ENCODE assay signal across 14 cellular contexts in the genomic region with DNA sequence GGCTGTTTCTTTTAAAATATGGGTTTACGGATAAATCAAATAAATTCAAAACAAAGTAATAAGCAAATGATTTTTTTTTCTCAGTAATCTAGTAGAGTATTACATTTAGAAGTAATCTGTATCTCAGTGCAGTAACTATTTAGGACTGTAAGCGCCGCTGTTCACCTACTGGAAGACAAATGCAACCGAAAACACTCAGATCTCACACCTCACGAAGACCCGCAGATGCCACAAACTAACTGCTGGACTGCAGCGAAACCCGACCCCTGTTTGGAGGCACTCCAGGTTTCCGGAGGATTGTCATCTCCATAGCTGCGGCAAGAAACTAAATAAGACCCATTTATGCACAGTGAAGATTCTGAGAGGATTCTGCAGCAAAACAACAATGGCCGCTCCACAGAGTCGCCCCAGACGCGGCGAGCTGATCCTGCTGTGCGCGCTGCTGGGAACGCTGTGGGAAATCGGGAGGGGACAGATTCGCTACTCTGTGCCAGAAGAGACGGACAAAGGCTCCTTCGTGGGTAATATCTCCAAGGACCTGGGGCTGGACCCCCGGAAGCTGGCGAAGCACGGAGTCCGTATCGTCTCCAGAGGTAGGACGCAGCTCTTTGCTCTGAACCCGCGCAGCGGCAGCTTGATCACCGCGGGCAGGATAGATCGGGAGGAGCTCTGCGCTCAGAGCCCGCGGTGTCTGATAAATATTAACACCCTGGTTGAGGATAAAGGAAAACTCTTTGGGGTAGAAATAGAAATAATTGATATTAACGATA. TPM values are rescaled to one million over a fixed set of nuclear protein-coding genes. Genes with fewer than 3 reads are reported as not detected.
DNase-seq lines count a peak whose midpoint lies in the region; ATAC-seq and TF ChIP-seq lines count a peak whose summit lies in the region.
"Had no signal": no experiment of that assay in that cellular context is flagged by ENCODE, and none has a peak within 500 bp of the region (broad histone marks: within the 10 kb centered on the region; RNA-seq: fewer than 3 reads in every experiment).

A gene (plus strand): TSS at position 205 of the 770 bp plus-strand sequence. CDS start 181 bp downstream, at position 386.

- no peak within 1 kb of the TSS for H4K5ac ChIP-seq in IMR-90 (ENCODE audit: low read depth, low read length)

- H3K4me1 ChIP-seq in IMR-90 (ENCODE audit: control insufficient read depth, insufficient read depth, low read length): peaks cover 1% of the 10 kb centered on the region; the same call in 1 of the 2 replicates
- H3K4me1 ChIP-seq in rectal smooth muscle tissue (ENCODE audit: control insufficient read depth, insufficient read depth, low read length): no peaks in the 10 kb centered on the region
- H3K4me1 ChIP-seq in Caco-2: no peaks in the 10 kb centered on the region
- H3K4me1 ChIP-seq: testis had no signal

- CTCF ChIA-PET in IMR-90 (lab: Yijun Ruan, JAX): no interaction called here
- CTCF ChIA-PET in GM10248 (lab: Yijun Ruan, JAX): interaction anchor here (0.7 to 1.6 kb wide), 4 partner anchors 73 to 574 kb away, joined by 3 to 4 read pairs (median 3); no protein-coding TSS in a partner anchor
- CTCF ChIA-PET in Caco-2 (lab: Charles Lee): no interaction called here

- H3K56ac ChIP-seq in IMR-90 (ENCODE audit: extremely low read depth, insufficient read depth, low read length): no peak within 1 kb of the TSS

- peak within 1 kb of the TSS; percentile 28 for H2AK9ac ChIP-seq in IMR-90 (replicated peaks; ENCODE audit: low read depth, low read length, poor library complexity)

- H3K9ac ChIP-seq in IMR-90 (ENCODE audit: low read depth, low read length) (no peak within 1 kb of the TSS), rectal smooth muscle tissue (ENCODE audit: low read length) (no peak within 1 kb of the TSS)

- BruUV-seq in IMR-90 (replicated peaks; lab: Mats Ljungman, UMichigan): no TSS peak
- BruUV-seq in Caco-2 (replicated peaks; lab: Mats Ljungman, UMichigan): no TSS peak

- in situ Hi-C loops in IMR-90 (cut with MboI; ENCODE audit: low sequenced_read_pairs): no loop called here

- H3K4me2 ChIP-seq in IMR-90 (ENCODE audit: low read depth, low read length): no peak within 1 kb of the TSS; the same call in 1 of the 2 replicates
- H3K4me2 ChIP-seq: hepatocyte had no signal

- no peak for TF ChIP-seq POLR2A in IMR-90 (IDR thresholded peaks at IDR 0.05; ENCODE audit: low read depth, low read length)

- H2AFZ ChIP-seq in IMR-90 (replicated peaks; ENCODE audit: low read length, poor library complexity): peak within 1 kb of the TSS; percentile 67
- H2AFZ ChIP-seq: hepatocyte had no signal

- no peaks in the 10 kb centered on the region for H3K9me1 ChIP-seq in IMR-90 (ENCODE audit: insufficient read depth, low read length)

- H3K23ac ChIP-seq in IMR-90 (ENCODE audit: low read depth, low read length): no peak within 1 kb of the TSS

- H3K4me3 ChIP-seq in IMR-90 (ENCODE audit: insufficient read depth, low read depth, low read length) (no peak within 1 kb of the TSS; the same call in 1 of the 2 replicates), rectal smooth muscle tissue (ENCODE audit: low read length) (peak within 1 kb of the TSS; percentile 29), Caco-2 (ENCODE audit: low read depth, low read length) (no peak within 1 kb of the TSS)
- H3K4me3 ChIP-seq: hepatocyte had no signal

- peaks cover 40% of the 10 kb centered on the region for H3K9me3 Mint-ChIP-seq in chondrocyte (ENCODE audit: low read depth)
- H3K9me3 Mint-ChIP-seq in Caco-2 (ENCODE audit: unreplicated experiment): peaks cover 19% of the 10 kb centered on the region

- H3K79me1 ChIP-seq in IMR-90 (ENCODE audit: low read depth in 1 of 2, low read length in 2 of 2): peaks cover 7% of the 10 kb centered on the region in 2 experiments; a peak in 3 of 4 replicates

- no peaks in the 10 kb centered on the region for H4K20me1 ChIP-seq in IMR-90 (ENCODE audit: insufficient read depth, low read length)

- 33% methylated on average over 9 of the region's 38 CpGs; no CpG with 5 or more reads in 1 of the 2 experiments for WGBS in IMR-90 (ENCODE audit: extremely low coverage in 2 of 2, insufficient read length in 1 of 2), 2 experiments

- H3K36me3 ChIP-seq in IMR-90 (ENCODE audit: control insufficient read depth, insufficient read depth, low read length) (peaks cover 24% of the 10 kb centered on the region), rectal smooth muscle tissue (ENCODE audit: control insufficient read depth, insufficient read depth, low read length) (no peaks in the 10 kb centered on the region), Caco-2 (ENCODE audit: control insufficient read depth, insufficient read depth, low read length) (no peaks in the 10 kb centered on the region)

- peak; percentile 30; the same call in 1 of the 2 replicates for TF ChIP-seq RAD21 in IMR-90 (IDR thresholded peaks at IDR 0.05; ENCODE audit: low read length)

- no peak within 1 kb of the TSS for H2BK20ac ChIP-seq in IMR-90 (ENCODE audit: low read depth, low read length)

- no peaks in the 10 kb centered on the region for H3K27me3 ChIP-seq in IMR-90 (ENCODE audit: control insufficient read depth, insufficient read depth, low read length)
- H3K27me3 ChIP-seq in rectal smooth muscle tissue (ENCODE audit: control insufficient read depth, insufficient read depth, low read length): no peaks in the 10 kb centered on the region
- H3K27me3 ChIP-seq in Caco-2 (replicated peaks; ENCODE audit: control insufficient read depth, insufficient read depth, low read length): no peaks in the 10 kb centered on the region
- H3K27me3 ChIP-seq: hepatocyte, testis had no signal

- no peak within 1 kb of the TSS for H2AK5ac ChIP-seq in IMR-90 (ENCODE audit: low read depth, low read length)

- H4K91ac ChIP-seq in IMR-90 (ENCODE audit: insufficient read depth, low read depth, low read length): no peak within 1 kb of the TSS

- H4K8ac ChIP-seq in IMR-90 (ENCODE audit: low read depth in 2 of 2, low read length in 2 of 2): no peak within 1 kb of the TSS

- H3K18ac ChIP-seq in IMR-90 (ENCODE audit: low read depth, low read length): no peak within 1 kb of the TSS

- no peak within 1 kb of the TSS for H2BK15ac ChIP-seq in IMR-90 (ENCODE audit: low read depth, low read length)

- H3K36me3 Mint-ChIP-seq in chondrocyte (ENCODE audit: low read depth) (peaks cover 12% of the 10 kb centered on the region), Caco-2 (ENCODE audit: insufficient read depth, unreplicated experiment) (no peaks in the 10 kb centered on the region)

- H3K9me3 ChIP-seq in IMR-90 (ENCODE audit: control insufficient read depth, insufficient read depth, low read length) (peaks cover 51% of the 10 kb centered on the region), Caco-2 (no peaks in the 10 kb centered on the region)
- H3K9me3 ChIP-seq: testis had no signal

- dilution Hi-C loops in IMR-90 (cut with HindIII; ENCODE audit: low sequenced_read_pairs, unreplicated experiment): no loop called here

- H3K27ac ChIP-seq in IMR-90 (ENCODE audit: insufficient read depth, low read length) (no peak within 1 kb of the TSS), rectal smooth muscle tissue (ENCODE audit: low read depth, low read length) (no peak within 1 kb of the TSS)
- H3K27ac ChIP-seq: hepatocyte, testis had no signal

- H3K14ac ChIP-seq in IMR-90 (replicated peaks; ENCODE audit: low read depth, low read length): no peak within 1 kb of the TSS

- ATAC-seq in IMR-90 (ENCODE audit: low read depth): no peak

- DNase-seq in NCI-H2171 treated with DMSO at 0.1 percent for 48 hours (lab: John Stamatoyannopoulos, UW): peak; percentile 27
- no peak for DNase-seq in NCI-H2171 (lab: John Stamatoyannopoulos, UW)
- DNase-seq in IMR-90: peak; percentile 49
- peak; percentile 62 for DNase-seq in chondrocyte (ENCODE audit: low spot score)
- DNase-seq in stimulated activated CD4-positive, alpha-beta T cell treated with anti-CD3 and anti-CD28 coated beads, Interleukin-1b, Interleukin-23, amount 100 ng/mL, for 48 hours: no peak
- no peak for DNase-seq in GM10248 (ENCODE audit: extremely low spot score)
- no peak for DNase-seq in Caco-2
- DNase-seq: ACHN; activated CD4-positive, alpha-beta memory T cell treated with anti-CD3 and anti-CD28 coated beads, Interleukin-2, amount 10 ng/mL, durations not matched to agents 7 days and 5 days; effector CD8-positive, alpha-beta T cell; testis had no signal

- H3K4ac ChIP-seq in IMR-90 (ENCODE audit: low read depth, low read length): no peak within 1 kb of the TSS

- POLR2A ChIA-PET in IMR-90 (lab: Charles Lee; ENCODE audit: unreplicated experiment) (no interaction called here), GM10248 (lab: Yijun Ruan, JAX) (no interaction called here), Caco-2 (lab: Charles Lee) (no interaction called here)

- H2BK120ac ChIP-seq in IMR-90 (ENCODE audit: low read depth, low read length): no peak within 1 kb of the TSS

- H3K4me3 Mint-ChIP-seq in chondrocyte (ENCODE audit: unreplicated experiment) (no peak within 1 kb of the TSS), Caco-2 (ENCODE audit: unreplicated experiment) (no peak within 1 kb of the TSS)
- H3K4me3 Mint-ChIP-seq: activated CD4-positive, alpha-beta memory T cell treated with anti-CD3 and anti-CD28 coated beads, Interleukin-2, amount 10 ng/mL, durations not matched to agents 7 days and 5 days; activated naive CD8-positive, alpha-beta T cell had no signal

- H3K27me3 Mint-ChIP-seq in chondrocyte (ENCODE audit: low read depth) (no peaks in the 10 kb centered on the region), Caco-2 (ENCODE audit: insufficient read depth, unreplicated experiment) (no peaks in the 10 kb centered on the region)

- intact Hi-C loops in IMR-90 (cut with micrococcal nuclease): no loop called here
- intact Hi-C loops in Caco-2 (cut with micrococcal nuclease; ENCODE audit: unreplicated experiment): no loop called here

- H3K27ac Mint-ChIP-seq in chondrocyte (ENCODE audit: unreplicated experiment) (no peak within 1 kb of the TSS), Caco-2 (ENCODE audit: unreplicated experiment) (no peak within 1 kb of the TSS)
- H3K27ac Mint-ChIP-seq: activated CD4-positive, alpha-beta memory T cell treated with anti-CD3 and anti-CD28 coated beads, Interleukin-2, amount 10 ng/mL, durations not matched to agents 7 days and 5 days; activated naive CD8-positive, alpha-beta T cell had no signal

- H3K4me1 Mint-ChIP-seq in chondrocyte (ENCODE audit: low read depth): peaks cover 2% of the 10 kb centered on the region
- no peaks in the 10 kb centered on the region for H3K4me1 Mint-ChIP-seq in Caco-2 (ENCODE audit: low read depth, unreplicated experiment)
- H3K4me1 Mint-ChIP-seq: activated CD4-positive, alpha-beta memory T cell treated with anti-CD3 and anti-CD28 coated beads, Interleukin-2, amount 10 ng/mL, durations not matched to agents 7 days and 5 days had no signal

- no peak within 1 kb of the TSS for H2BK5ac ChIP-seq in IMR-90 (ENCODE audit: low read depth, low read length, poor library complexity, severe bottlenecking)

- peak; percentile 40 for TF ChIP-seq CTCF in IMR-90 (conservative IDR thresholded peaks at IDR 0.05; ENCODE audit: low read depth, low read length)
- no peak for TF ChIP-seq CTCF in chondrocyte (IDR thresholded peaks at IDR 0.05)
- TF ChIP-seq CTCF in GM10248 (IDR thresholded peaks at IDR 0.05; ENCODE audit: control extremely low read depth, extremely low read depth, low read depth, missing control alignments): no peak
- peak in 1 of 2 experiments; percentile 3 for TF ChIP-seq CTCF in Caco-2 (IDR thresholded peaks at IDR 0.05; ENCODE audit: insufficient read depth in 1 of 2, low read depth in 1 of 2, low read length in 1 of 2, severe bottlenecking in 1 of 2, unreplicated experiment in 1 of 2)

RNA-seq across cellular contexts. Expression of the gene that starts here (rescaled TPM):
- total RNA-seq in IMR-90 (2012; rRNA removed): 2.0 and 2.2 TPM in 2 replicates
- 0.87 and 0.89 TPM in 2 replicates for polyA plus RNA-seq in IMR-90 (2012; rRNA removed)
- polyA plus RNA-seq in IMR-90 (2012; cell fraction: cytosol; rRNA removed): 0.35 and 0.77 TPM in 2 replicates
- polyA plus RNA-seq in IMR-90 (2012; cell fraction: nucleus; rRNA removed; ENCODE audit: low replicate concordance): 2.2 and 2.9 TPM in 2 replicates
- 0.47 to 0.59 TPM (median 0.51 TPM) in 3 replicates for total RNA-seq in chondrocyte
- 0.14 and 0.18 TPM in 2 replicates for total RNA-seq in Caco-2 (2022)
- total RNA-seq: activated CD4-positive, alpha-beta memory T cell treated with anti-CD3 and anti-CD28 coated beads, Interleukin-2, amount 10 ng/mL, durations not matched to agents 7 days and 5 days had no signal

Comparison
In these comparisons a context has a peak if more than half of its experiments do, and no peak if none do; other contexts are left out.
1. DNase-seq: peak in NCI-H2171 treated with DMSO at 0.1 percent for 48 hours (single experiment) and IMR-90 (single experiment); none in NCI-H2171 (single experiment), stimulated activated CD4-positive, alpha-beta T cell treated with anti-CD3 and anti-CD28 coated beads, Interleukin-1b, Interleukin-23, amount 100 ng/mL, for 48 hours (single experiment), GM10248 (single experiment) and Caco-2 (0 of 2).
2. Peak in DNase-seq in chondrocyte; RNA of the gene not detected or under 1 TPM.